Comparison of ENCODE assay signal across 1 cellular context in the genomic region with DNA sequence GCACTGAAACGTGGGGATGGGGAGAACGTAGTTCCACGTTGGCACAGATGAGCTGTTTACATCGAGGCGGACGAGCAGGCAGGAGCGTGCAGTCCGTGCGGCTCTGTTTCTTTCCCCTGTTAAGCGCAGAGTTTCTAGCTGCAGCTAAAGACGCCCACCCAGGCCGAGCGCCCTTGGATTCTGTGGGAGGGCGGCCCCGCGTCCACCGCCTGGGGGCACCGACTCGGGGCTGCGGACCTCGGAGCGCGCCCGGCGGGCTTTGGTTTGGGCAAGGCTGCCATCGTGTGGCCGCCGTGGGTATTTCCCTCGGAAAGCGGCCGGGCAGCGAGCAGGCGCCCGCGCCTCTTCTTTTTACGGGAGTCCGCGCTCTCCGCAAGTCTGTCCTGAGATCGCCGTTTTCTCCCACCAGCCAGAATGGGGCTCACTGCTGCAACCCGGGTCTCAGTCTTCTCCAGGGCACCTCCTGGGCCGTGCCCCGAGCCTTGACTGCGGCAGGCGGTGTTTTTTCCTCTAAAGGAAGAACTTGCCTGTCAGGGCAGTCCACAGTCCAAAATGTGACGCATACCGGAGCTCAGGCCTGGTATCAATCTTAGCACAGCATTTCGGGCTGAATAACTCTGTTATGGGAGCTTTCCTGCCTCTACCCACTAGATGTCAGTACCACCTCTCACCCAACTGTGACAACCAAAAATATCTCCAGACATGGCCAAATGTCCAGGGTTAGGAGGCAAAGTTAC.
TF ChIP-seq lines count a peak whose summit lies in the region.

No MANE protein-coding gene starts in this region.

TF ChIP-seq in HepG2, 621 proteins besides CTCF, POLR2A, EP300 and RAD21 (continued from another document and continues in another):
- TF ChIP-seq, protein P1, sequence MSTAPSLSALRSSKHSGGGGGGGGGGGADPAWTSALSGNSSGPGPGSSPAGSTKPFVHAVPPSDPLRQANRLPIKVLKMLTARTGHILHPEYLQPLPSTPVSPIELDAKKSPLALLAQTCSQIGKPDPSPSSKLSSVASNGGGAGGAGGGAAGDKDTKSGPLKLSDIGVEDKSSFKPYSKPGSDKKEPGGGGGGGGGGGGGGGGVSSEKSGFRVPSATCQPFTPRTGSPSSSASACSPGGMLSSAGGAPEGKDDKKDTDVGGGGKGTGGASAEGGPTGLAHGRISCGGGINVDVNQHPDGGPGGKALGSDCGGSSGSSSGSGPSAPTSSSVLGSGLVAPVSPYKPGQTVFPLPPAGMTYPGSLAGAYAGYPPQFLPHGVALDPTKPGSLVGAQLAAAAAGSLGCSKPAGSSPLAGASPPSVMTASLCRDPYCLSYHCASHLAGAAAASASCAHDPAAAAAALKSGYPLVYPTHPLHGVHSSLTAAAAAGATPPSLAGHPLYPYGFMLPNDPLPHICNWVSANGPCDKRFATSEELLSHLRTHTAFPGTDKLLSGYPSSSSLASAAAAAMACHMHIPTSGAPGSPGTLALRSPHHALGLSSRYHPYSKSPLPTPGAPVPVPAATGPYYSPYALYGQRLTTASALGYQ (CRISPR knock-in tag; IDR thresholded peaks at IDR 0.05): no peak
- TF ChIP-seq, protein P2, sequence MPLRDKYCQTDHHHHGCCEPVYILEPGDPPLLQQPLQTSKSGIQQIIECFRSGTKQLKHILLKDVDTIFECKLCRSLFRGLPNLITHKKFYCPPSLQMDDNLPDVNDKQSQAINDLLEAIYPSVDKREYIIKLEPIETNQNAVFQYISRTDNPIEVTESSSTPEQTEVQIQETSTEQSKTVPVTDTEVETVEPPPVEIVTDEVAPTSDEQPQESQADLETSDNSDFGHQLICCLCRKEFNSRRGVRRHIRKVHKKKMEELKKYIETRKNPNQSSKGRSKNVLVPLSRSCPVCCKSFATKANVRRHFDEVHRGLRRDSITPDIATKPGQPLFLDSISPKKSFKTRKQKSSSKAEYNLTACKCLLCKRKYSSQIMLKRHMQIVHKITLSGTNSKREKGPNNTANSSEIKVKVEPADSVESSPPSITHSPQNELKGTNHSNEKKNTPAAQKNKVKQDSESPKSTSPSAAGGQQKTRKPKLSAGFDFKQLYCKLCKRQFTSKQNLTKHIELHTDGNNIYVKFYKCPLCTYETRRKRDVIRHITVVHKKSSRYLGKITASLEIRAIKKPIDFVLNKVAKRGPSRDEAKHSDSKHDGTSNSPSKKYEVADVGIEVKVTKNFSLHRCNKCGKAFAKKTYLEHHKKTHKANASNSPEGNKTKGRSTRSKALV (CRISPR knock-in tag; IDR thresholded peaks at IDR 0.05): no peak
- no peak for TF ChIP-seq FOXA3 (CRISPR knock-in tag; IDR thresholded peaks at IDR 0.05)
- TF ChIP-seq, protein P3, sequence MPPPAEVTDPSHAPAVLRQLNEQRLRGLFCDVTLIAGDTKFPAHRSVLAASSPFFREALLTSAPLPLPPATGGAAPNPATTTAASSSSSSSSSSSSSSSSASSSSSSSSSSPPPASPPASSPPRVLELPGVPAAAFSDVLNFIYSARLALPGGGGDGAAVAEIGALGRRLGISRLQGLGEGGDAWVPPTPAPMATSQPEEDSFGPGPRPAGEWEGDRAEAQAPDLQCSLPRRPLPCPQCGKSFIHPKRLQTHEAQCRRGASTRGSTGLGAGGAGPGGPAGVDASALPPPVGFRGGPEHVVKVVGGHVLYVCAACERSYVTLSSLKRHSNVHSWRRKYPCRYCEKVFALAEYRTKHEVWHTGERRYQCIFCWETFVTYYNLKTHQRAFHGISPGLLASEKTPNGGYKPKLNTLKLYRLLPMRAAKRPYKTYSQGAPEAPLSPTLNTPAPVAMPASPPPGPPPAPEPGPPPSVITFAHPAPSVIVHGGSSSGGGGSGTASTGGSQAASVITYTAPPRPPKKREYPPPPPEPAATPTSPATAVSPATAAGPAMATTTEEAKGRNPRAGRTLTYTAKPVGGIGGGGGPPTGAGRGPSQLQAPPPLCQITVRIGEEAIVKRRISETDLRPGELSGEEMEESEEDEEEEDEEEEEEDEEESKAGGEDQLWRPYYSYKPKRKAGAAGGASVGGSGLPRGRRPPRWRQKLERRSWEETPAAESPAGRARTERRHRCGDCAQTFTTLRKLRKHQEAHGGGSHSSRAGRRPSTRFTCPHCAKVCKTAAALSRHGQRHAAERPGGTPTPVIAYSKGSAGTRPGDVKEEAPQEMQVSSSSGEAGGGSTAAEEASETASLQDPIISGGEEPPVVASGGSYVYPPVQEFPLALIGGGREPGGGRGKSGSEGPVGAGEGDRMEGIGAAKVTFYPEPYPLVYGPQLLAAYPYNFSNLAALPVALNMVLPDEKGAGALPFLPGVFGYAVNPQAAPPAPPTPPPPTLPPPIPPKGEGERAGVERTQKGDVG (CRISPR knock-in tag; IDR thresholded peaks at IDR 0.05; ENCODE audit: borderline replicate concordance): no peak
- no peak for TF ChIP-seq KLF13 (CRISPR knock-in tag; IDR thresholded peaks at IDR 0.05)
- no peak for TF ChIP-seq ZNF83 (CRISPR knock-in tag; IDR thresholded peaks at IDR 0.05; ENCODE audit: borderline replicate concordance)
- TF ChIP-seq, protein P4, sequence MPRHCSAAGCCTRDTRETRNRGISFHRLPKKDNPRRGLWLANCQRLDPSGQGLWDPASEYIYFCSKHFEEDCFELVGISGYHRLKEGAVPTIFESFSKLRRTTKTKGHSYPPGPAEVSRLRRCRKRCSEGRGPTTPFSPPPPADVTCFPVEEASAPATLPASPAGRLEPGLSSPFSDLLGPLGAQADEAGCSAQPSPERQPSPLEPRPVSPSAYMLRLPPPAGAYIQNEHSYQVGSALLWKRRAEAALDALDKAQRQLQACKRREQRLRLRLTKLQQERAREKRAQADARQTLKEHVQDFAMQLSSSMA (CRISPR knock-in tag; IDR thresholded peaks at IDR 0.05): no peak
- TF ChIP-seq BRD4 (CRISPR knock-in tag; IDR thresholded peaks at IDR 0.05): no peak
- no peak for TF ChIP-seq KLF11 (CRISPR knock-in tag; IDR thresholded peaks at IDR 0.05)
- no peak for TF ChIP-seq ZNF510 (CRISPR knock-in tag; IDR thresholded peaks at IDR 0.05; ENCODE audit: low read depth)
- TF ChIP-seq ZNF776 (CRISPR knock-in tag; IDR thresholded peaks at IDR 0.05): no peak
- TF ChIP-seq MBNL3 (CRISPR knock-in tag; conservative IDR thresholded peaks at IDR 0.05): no peak
- TF ChIP-seq MED8 (CRISPR knock-in tag; IDR thresholded peaks at IDR 0.05; ENCODE audit: insufficient replicate concordance): no peak
- TF ChIP-seq ISX (CRISPR knock-in tag; conservative IDR thresholded peaks at IDR 0.05): no peak
- TF ChIP-seq, protein P5, sequence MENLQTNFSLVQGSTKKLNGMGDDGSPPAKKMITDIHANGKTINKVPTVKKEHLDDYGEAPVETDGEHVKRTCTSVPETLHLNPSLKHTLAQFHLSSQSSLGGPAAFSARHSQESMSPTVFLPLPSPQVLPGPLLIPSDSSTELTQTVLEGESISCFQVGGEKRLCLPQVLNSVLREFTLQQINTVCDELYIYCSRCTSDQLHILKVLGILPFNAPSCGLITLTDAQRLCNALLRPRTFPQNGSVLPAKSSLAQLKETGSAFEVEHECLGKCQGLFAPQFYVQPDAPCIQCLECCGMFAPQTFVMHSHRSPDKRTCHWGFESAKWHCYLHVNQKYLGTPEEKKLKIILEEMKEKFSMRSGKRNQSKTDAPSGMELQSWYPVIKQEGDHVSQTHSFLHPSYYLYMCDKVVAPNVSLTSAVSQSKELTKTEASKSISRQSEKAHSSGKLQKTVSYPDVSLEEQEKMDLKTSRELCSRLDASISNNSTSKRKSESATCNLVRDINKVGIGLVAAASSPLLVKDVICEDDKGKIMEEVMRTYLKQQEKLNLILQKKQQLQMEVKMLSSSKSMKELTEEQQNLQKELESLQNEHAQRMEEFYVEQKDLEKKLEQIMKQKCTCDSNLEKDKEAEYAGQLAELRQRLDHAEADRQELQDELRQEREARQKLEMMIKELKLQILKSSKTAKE (CRISPR knock-in tag; IDR thresholded peaks at IDR 0.05; ENCODE audit: borderline replicate concordance): no peak
- no peak for TF ChIP-seq ZNF382 (CRISPR knock-in tag; IDR thresholded peaks at IDR 0.05; ENCODE audit: borderline replicate concordance)
- no peak for TF ChIP-seq ZNF225 (CRISPR knock-in tag; IDR thresholded peaks at IDR 0.05)
- no peak for TF ChIP-seq SRF (IDR thresholded peaks at IDR 0.05; ENCODE audit: low read depth, low read length)
- TF ChIP-seq, protein P6, sequence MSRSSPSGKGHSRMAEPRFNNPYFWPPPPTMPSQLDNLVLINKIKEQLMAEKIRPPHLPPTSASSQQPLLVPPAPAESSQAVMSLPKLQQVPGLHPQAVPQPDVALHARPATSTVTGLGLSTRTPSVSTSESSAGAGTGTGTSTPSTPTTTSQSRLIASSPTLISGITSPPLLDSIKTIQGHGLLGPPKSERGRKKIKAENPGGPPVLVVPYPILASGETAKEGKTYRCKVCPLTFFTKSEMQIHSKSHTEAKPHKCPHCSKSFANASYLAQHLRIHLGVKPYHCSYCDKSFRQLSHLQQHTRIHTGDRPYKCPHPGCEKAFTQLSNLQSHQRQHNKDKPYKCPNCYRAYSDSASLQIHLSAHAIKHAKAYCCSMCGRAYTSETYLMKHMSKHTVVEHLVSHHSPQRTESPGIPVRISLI (CRISPR knock-in tag; IDR thresholded peaks at IDR 0.05; ENCODE audit: borderline replicate concordance): no peak
- peak; percentile 73; the same call in 1 of the 2 replicates for TF ChIP-seq ZBTB21 (CRISPR knock-in tag; IDR thresholded peaks at IDR 0.05)
- no peak for TF ChIP-seq ZNF552 (CRISPR knock-in tag; IDR thresholded peaks at IDR 0.05; ENCODE audit: borderline replicate concordance)
- no peak for TF ChIP-seq ZNF556 (CRISPR knock-in tag; IDR thresholded peaks at IDR 0.05; ENCODE audit: borderline replicate concordance)
- TF ChIP-seq ZKSCAN1 (IDR thresholded peaks at IDR 0.05; ENCODE audit: low read length): no peak
- TF ChIP-seq TMF1 (CRISPR knock-in tag; IDR thresholded peaks at IDR 0.05; ENCODE audit: low read depth): no peak
- TF ChIP-seq, protein P7, sequence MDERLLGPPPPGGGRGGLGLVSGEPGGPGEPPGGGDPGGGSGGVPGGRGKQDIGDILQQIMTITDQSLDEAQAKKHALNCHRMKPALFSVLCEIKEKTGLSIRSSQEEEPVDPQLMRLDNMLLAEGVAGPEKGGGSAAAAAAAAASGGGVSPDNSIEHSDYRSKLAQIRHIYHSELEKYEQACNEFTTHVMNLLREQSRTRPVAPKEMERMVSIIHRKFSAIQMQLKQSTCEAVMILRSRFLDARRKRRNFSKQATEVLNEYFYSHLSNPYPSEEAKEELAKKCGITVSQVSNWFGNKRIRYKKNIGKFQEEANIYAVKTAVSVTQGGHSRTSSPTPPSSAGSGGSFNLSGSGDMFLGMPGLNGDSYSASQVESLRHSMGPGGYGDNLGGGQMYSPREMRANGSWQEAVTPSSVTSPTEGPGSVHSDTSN (CRISPR knock-in tag; IDR thresholded peaks at IDR 0.05): no peak
- TF ChIP-seq, protein P8, sequence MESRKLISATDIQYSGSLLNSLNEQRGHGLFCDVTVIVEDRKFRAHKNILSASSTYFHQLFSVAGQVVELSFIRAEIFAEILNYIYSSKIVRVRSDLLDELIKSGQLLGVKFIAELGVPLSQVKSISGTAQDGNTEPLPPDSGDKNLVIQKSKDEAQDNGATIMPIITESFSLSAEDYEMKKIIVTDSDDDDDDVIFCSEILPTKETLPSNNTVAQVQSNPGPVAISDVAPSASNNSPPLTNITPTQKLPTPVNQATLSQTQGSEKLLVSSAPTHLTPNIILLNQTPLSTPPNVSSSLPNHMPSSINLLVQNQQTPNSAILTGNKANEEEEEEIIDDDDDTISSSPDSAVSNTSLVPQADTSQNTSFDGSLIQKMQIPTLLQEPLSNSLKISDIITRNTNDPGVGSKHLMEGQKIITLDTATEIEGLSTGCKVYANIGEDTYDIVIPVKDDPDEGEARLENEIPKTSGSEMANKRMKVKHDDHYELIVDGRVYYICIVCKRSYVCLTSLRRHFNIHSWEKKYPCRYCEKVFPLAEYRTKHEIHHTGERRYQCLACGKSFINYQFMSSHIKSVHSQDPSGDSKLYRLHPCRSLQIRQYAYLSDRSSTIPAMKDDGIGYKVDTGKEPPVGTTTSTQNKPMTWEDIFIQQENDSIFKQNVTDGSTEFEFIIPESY (CRISPR knock-in tag; IDR thresholded peaks at IDR 0.05): no peak
- no peak for TF ChIP-seq ZNF446 (CRISPR knock-in tag; IDR thresholded peaks at IDR 0.05)
- no peak for TF ChIP-seq ZNF24 (IDR thresholded peaks at IDR 0.05)
- no peak for TF ChIP-seq TOE1 (CRISPR knock-in tag; IDR thresholded peaks at IDR 0.05)
- TF ChIP-seq, protein P9, sequence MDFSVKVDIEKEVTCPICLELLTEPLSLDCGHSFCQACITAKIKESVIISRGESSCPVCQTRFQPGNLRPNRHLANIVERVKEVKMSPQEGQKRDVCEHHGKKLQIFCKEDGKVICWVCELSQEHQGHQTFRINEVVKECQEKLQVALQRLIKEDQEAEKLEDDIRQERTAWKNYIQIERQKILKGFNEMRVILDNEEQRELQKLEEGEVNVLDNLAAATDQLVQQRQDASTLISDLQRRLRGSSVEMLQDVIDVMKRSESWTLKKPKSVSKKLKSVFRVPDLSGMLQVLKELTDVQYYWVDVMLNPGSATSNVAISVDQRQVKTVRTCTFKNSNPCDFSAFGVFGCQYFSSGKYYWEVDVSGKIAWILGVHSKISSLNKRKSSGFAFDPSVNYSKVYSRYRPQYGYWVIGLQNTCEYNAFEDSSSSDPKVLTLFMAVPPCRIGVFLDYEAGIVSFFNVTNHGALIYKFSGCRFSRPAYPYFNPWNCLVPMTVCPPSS (IDR thresholded peaks at IDR 0.05): no peak
- TF ChIP-seq ZNF768 (CRISPR knock-in tag; IDR thresholded peaks at IDR 0.05): peak; percentile 59
- TF ChIP-seq, protein P10, sequence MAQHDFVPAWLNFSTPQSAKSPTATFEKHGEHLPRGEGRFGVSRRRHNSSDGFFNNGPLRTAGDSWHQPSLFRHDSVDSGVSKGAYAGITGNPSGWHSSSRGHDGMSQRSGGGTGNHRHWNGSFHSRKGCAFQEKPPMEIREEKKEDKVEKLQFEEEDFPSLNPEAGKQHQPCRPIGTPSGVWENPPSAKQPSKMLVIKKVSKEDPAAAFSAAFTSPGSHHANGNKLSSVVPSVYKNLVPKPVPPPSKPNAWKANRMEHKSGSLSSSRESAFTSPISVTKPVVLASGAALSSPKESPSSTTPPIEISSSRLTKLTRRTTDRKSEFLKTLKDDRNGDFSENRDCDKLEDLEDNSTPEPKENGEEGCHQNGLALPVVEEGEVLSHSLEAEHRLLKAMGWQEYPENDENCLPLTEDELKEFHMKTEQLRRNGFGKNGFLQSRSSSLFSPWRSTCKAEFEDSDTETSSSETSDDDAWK (CRISPR knock-in tag; IDR thresholded peaks at IDR 0.05): no peak
- no peak for TF ChIP-seq EEA1 (CRISPR knock-in tag; IDR thresholded peaks at IDR 0.05; ENCODE audit: borderline replicate concordance)
